ENCODE assay signal across 24 cellular contexts in genomic region chr3:180828723-180829408, GRCh38.
"Had no signal": no experiment of that assay in that cellular context is flagged by ENCODE, and none has a peak within 500 bp of the region (broad histone marks: within the 10 kb centered on the region; RNA-seq: fewer than 3 reads in every experiment).

No MANE protein-coding gene starts in this region.

- H3K27ac ChIP-seq: esophagus muscularis mucosa, hepatocyte, pancreas, psoas muscle, right atrium auricular region, VCaP had no signal

- H3K36me3 Mint-ChIP-seq: activated naive CD4-positive, alpha-beta T cell treated with anti-CD3 and anti-CD28 coated beads, Interleukin-2, amount 10 ng/mL, durations not matched to agents 7 days and 5 days; brain; memory B cell; stimulated activated memory B cell treated with anti-CD40 and anti-IgM and Interleukin-4, amounts not matched to agents 10 μg/mL and 1 μg/mL and 100 μg/mL, for 72 hours; T-cell had no signal

- ATAC-seq: activated CD4-positive, CD25-positive, alpha-beta regulatory T cell treated with anti-CD3 and anti-CD28 coated beads, Interleukin-2, amount 50 U/mL, for 24 hours; pancreas; T-cell had no signal

- FAIRE-seq: endothelial cell of umbilical vein, frontal cortex, pancreas had no signal

- H3K9me3 Mint-ChIP-seq: activated CD4-positive, alpha-beta memory T cell treated with anti-CD3 and anti-CD28 coated beads, Interleukin-2, amount 10 ng/mL, durations not matched to agents 7 days and 5 days; activated CD4-positive, alpha-beta T cell treated with anti-CD3 and anti-CD28 coated beads, Interleukin-2, amount 10 ng/mL, durations not matched to agents 24 days and 14 days; activated naive CD4-positive, alpha-beta T cell treated with anti-CD3 and anti-CD28 coated beads, Interleukin-2, amount 10 ng/mL, durations not matched to agents 7 days and 5 days; brain; memory B cell; nephron; stimulated activated memory B cell treated with anti-CD40 and anti-IgM and Interleukin-4, amounts not matched to agents 10 μg/mL and 1 μg/mL and 100 μg/mL, for 72 hours; T-cell; T-helper 2 cell treated with Interferon-gamma antibody and Interleukin-4, amounts not matched to agents 5 μg/mL and 100 μg/mL, for 36 hours had no signal

- H3K4me1 Mint-ChIP-seq: activated CD4-positive, alpha-beta memory T cell treated with anti-CD3 and anti-CD28 coated beads, Interleukin-2, amount 10 ng/mL, durations not matched to agents 7 days and 5 days; activated CD4-positive, alpha-beta T cell treated with anti-CD3 and anti-CD28 coated beads, Interleukin-2, amount 10 ng/mL, durations not matched to agents 24 days and 14 days; activated naive CD4-positive, alpha-beta T cell treated with anti-CD3 and anti-CD28 coated beads, Interleukin-2, amount 10 ng/mL, durations not matched to agents 7 days and 5 days; brain; memory B cell; nephron; stimulated activated memory B cell treated with anti-CD40 and anti-IgM and Interleukin-4, amounts not matched to agents 10 μg/mL and 1 μg/mL and 100 μg/mL, for 72 hours; T-cell had no signal

- H3K36me3 ChIP-seq: esophagus muscularis mucosa, pancreas, right atrium auricular region had no signal

- H3K27ac Mint-ChIP-seq: activated CD4-positive, alpha-beta memory T cell treated with anti-CD3 and anti-CD28 coated beads, Interleukin-2, amount 10 ng/mL, durations not matched to agents 7 days and 5 days; activated CD4-positive, alpha-beta T cell treated with anti-CD3 and anti-CD28 coated beads, Interleukin-2, amount 10 ng/mL, durations not matched to agents 24 days and 14 days; activated naive CD4-positive, alpha-beta T cell treated with anti-CD3 and anti-CD28 coated beads, Interleukin-2, amount 10 ng/mL, durations not matched to agents 7 days and 5 days; brain; dendritic cell treated with granulocyte-macrophage colony-stimulating factor and Interleukin-4, amounts not matched to agents 40 ng/mL and 50 ng/mL, for 4 days; memory B cell; nephron; stimulated activated memory B cell treated with anti-CD40 and anti-IgM and Interleukin-4, amounts not matched to agents 10 μg/mL and 1 μg/mL and 100 μg/mL, for 72 hours; T-cell; T-helper 2 cell treated with Interferon-gamma antibody and Interleukin-4, amounts not matched to agents 5 μg/mL and 100 μg/mL, for 36 hours had no signal

- H3K4me3 Mint-ChIP-seq: activated CD4-positive, alpha-beta memory T cell treated with anti-CD3 and anti-CD28 coated beads, Interleukin-2, amount 10 ng/mL, durations not matched to agents 7 days and 5 days; activated CD4-positive, alpha-beta T cell treated with anti-CD3 and anti-CD28 coated beads, Interleukin-2, amount 10 ng/mL, durations not matched to agents 24 days and 14 days; activated naive CD4-positive, alpha-beta T cell treated with anti-CD3 and anti-CD28 coated beads, Interleukin-2, amount 10 ng/mL, durations not matched to agents 7 days and 5 days; brain; dendritic cell treated with granulocyte-macrophage colony-stimulating factor and Interleukin-4, amounts not matched to agents 40 ng/mL and 50 ng/mL, for 4 days; memory B cell; nephron; stimulated activated memory B cell treated with anti-CD40 and anti-IgM and Interleukin-4, amounts not matched to agents 10 μg/mL and 1 μg/mL and 100 μg/mL, for 72 hours; T-cell; T-helper 2 cell treated with Interferon-gamma antibody and Interleukin-4, amounts not matched to agents 5 μg/mL and 100 μg/mL, for 36 hours had no signal

- H3K27me3 Mint-ChIP-seq: activated CD4-positive, alpha-beta memory T cell treated with anti-CD3 and anti-CD28 coated beads, Interleukin-2, amount 10 ng/mL, durations not matched to agents 7 days and 5 days; activated CD4-positive, alpha-beta T cell treated with anti-CD3 and anti-CD28 coated beads, Interleukin-2, amount 10 ng/mL, durations not matched to agents 24 days and 14 days; activated naive CD4-positive, alpha-beta T cell treated with anti-CD3 and anti-CD28 coated beads, Interleukin-2, amount 10 ng/mL, durations not matched to agents 7 days and 5 days; dendritic cell treated with granulocyte-macrophage colony-stimulating factor and Interleukin-4, amounts not matched to agents 40 ng/mL and 50 ng/mL, for 4 days; memory B cell; stimulated activated memory B cell treated with anti-CD40 and anti-IgM and Interleukin-4, amounts not matched to agents 10 μg/mL and 1 μg/mL and 100 μg/mL, for 72 hours; T-cell had no signal

- H3K27me3 ChIP-seq: esophagus muscularis mucosa, hepatocyte, pancreas, right atrium auricular region had no signal

- H3K4me1 ChIP-seq: esophagus muscularis mucosa, pancreas, right atrium auricular region had no signal

- H3K9me3 ChIP-seq: esophagus muscularis mucosa, pancreas, psoas muscle, right atrium auricular region had no signal

- DNase-seq: activated CD4-positive, alpha-beta memory T cell treated with anti-CD3 and anti-CD28 coated beads, Interleukin-2, amount 10 ng/mL, durations not matched to agents 7 days and 5 days; activated CD4-positive, alpha-beta T cell treated with anti-CD3 and anti-CD28 coated beads, Interleukin-2, amount 10 ng/mL, durations not matched to agents 24 days and 14 days; activated effector memory CD4-positive, alpha-beta T cell treated with anti-CD3 and anti-CD28 coated beads, Interleukin-2, amount 50 U/mL, for 16 hours; activated naive CD4-positive, alpha-beta T cell treated with anti-CD3 and anti-CD28 coated beads, Interleukin-2, amount 10 ng/mL, durations not matched to agents 7 days and 5 days; anterior cingulate cortex; effector CD8-positive, alpha-beta T cell; glutamatergic neuron; stimulated activated CD4-positive, alpha-beta T cell treated with anti-CD3 and anti-CD28 coated beads, Interleukin-2, amount 100 ng/mL, for 24 hours; T-cell had no signal

- H3K4me3 ChIP-seq: esophagus muscularis mucosa, hepatocyte, pancreas, psoas muscle, right atrium auricular region had no signal
